Comparison of ENCODE assay signal across 29 cellular contexts in genomic region chr10:60170250-60170649, GRCh38.
DNase-seq lines count a peak whose midpoint lies in the region; ATAC-seq, FAIRE-seq and TF ChIP-seq lines count a peak whose summit lies in the region.
"Had no signal": no experiment of that assay in that cellular context is flagged by ENCODE, and none has a peak within 500 bp of the region (broad histone marks: within the 10 kb centered on the region; RNA-seq: fewer than 3 reads in every experiment).

No MANE protein-coding gene starts in this region.

- H3K36me3 ChIP-seq in mammary epithelial cell (ENCODE audit: insufficient read depth, low read length) (no peaks in the 10 kb centered on the region), breast epithelium (no peaks in the 10 kb centered on the region), K562 (ENCODE audit: control insufficient read depth, insufficient read depth, low read length) (no peaks in the 10 kb centered on the region)
- H3K36me3 ChIP-seq: left lung had no signal

- H4K20me1 ChIP-seq in mammary epithelial cell (ENCODE audit: insufficient read depth, low read length) (no peaks in the 10 kb centered on the region), K562 (replicated peaks; ENCODE audit: control insufficient read depth, insufficient read depth, low read length) (no peaks in the 10 kb centered on the region)

- H3K27ac ChIP-seq in mammary epithelial cell (ENCODE audit: insufficient read depth, low read depth, low read length) (no peak overlapping the region), breast epithelium (no peak overlapping the region), K562 (ENCODE audit: extremely low read depth, low read depth, low read length) (peak overlapping the region; percentile 39; the same call in 1 of the 3 replicates)
- H3K27ac ChIP-seq: left lung, testis had no signal

- TF ChIP-seq POLR2A in breast epithelium (IDR thresholded peaks at IDR 0.05) (no peak), K562 (conservative IDR thresholded peaks at IDR 0.05) (no peak)

- TF ChIP-seq EP300 in K562 (IDR thresholded peaks at IDR 0.05; ENCODE audit: low read length): 0 out of 2 replicates have a peak, but pooled peaks have one; percentile 21

- H3K4me2 ChIP-seq in mammary epithelial cell (ENCODE audit: insufficient read depth, low read depth, low read length): no peak overlapping the region
- H3K4me2 ChIP-seq in K562 (ENCODE audit: insufficient read depth, low read length): peak overlapping the region; percentile 34

- no TSS peak for BruUV-seq in mammary epithelial cell (replicated peaks; lab: Mats Ljungman, UMichigan)
- no TSS peak for BruUV-seq in K562 (replicated peaks; lab: Mats Ljungman, UMichigan)

- H3K9me3 Mint-ChIP-seq in activated CD4-positive, alpha-beta memory T cell treated with anti-CD3 and anti-CD28 coated beads, Interleukin-2, amount 10 ng/mL, durations not matched to agents 7 days and 5 days: no peaks in the 10 kb centered on the region
- H3K9me3 Mint-ChIP-seq: activated naive CD4-positive, alpha-beta T cell treated with anti-CD3 and anti-CD28 coated beads, Interleukin-2, amount 10 ng/mL, durations not matched to agents 7 days and 5 days; dendritic cell treated with granulocyte-macrophage colony-stimulating factor and Interleukin-4, amounts not matched to agents 40 ng/mL and 50 ng/mL, for 4 days; endodermal cell; H9; naive B cell had no signal

- no peaks in the 10 kb centered on the region for H3K9me3 ChIP-seq in mammary epithelial cell (replicated peaks; ENCODE audit: insufficient read depth, low read length)
- H3K9me3 ChIP-seq in breast epithelium: no peaks in the 10 kb centered on the region
- no peaks in the 10 kb centered on the region for H3K9me3 ChIP-seq in K562 (replicated peaks; ENCODE audit: control insufficient read depth, insufficient read depth, low read depth, low read length)
- H3K9me3 ChIP-seq: left lung, testis had no signal

- ATAC-seq in K562 (peak; percentile 96), HG03097 (IDR thresholded peaks at IDR 0.05; ENCODE audit: low FRiP score, unreplicated experiment) (no peak)
- ATAC-seq: activated CD4-positive, CD25-positive, alpha-beta regulatory T cell treated with anti-CD3 and anti-CD28 coated beads, Interleukin-2, amount 50 U/mL, for 24 hours; left lung had no signal

- DNase-seq in mammary epithelial cell (peak; percentile 39), breast epithelium (ENCODE audit: low spot score in 2 of 2) (no peak), K562 (ENCODE audit: extremely low read depth in 1 of 4, low spot score in 3 of 4) (peak in 2 of 4 experiments; percentile 21 to 48), iris pigment epithelial cell (ENCODE audit: low read depth) (peak; percentile 59), Ammon's horn (ENCODE audit: low spot score) (no peak), AG08395 (ENCODE audit: low spot score) (no peak)
- DNase-seq in activated CD4-positive, alpha-beta memory T cell treated with anti-CD3 and anti-CD28 coated beads, Interleukin-2, amount 10 ng/mL, durations not matched to agents 7 days and 5 days: no peak
- DNase-seq: activated CD4-positive, alpha-beta T cell treated with anti-CD3 and anti-CD28 coated beads, Interleukin-2, amount 50 U/mL, for 48 hours; activated CD8-positive, alpha-beta memory T cell treated with anti-CD3 and anti-CD28 coated beads, Interleukin-2, amount 50 U/mL, for 48 hours; activated naive CD4-positive, alpha-beta T cell treated with anti-CD3 and anti-CD28 coated beads, Interleukin-2, amount 10 ng/mL, durations not matched to agents 7 days and 5 days; amniotic stem cell; endodermal cell; H9; Kasumi-1; left lung; MV-4-11; naive B cell; NCI-H1436 treated with DMSO at 0.1 percent for 48 hours; NCI-H2107; NCI-H524; nucleus accumbens; stimulated activated naive CD4-positive, alpha-beta T cell treated with Interleukin-2 at 50 U/mL for 16 hours; T-helper 1 cell; testis had no signal

- intact Hi-C loops in mammary epithelial cell (cut with micrococcal nuclease) (no loop called here), breast epithelium (cut with DNase I; ENCODE audit: low total_unique reads) (no loop called here), K562 (cut with micrococcal nuclease) (no loop called here)

- dilution Hi-C loops in mammary epithelial cell (cut with HindIII; ENCODE audit: low sequenced_read_pairs): no loop called here

- H3K9me1 ChIP-seq in K562 (ENCODE audit: control insufficient read depth, insufficient read depth, low read length): no peaks in the 10 kb centered on the region

- H3K36me3 Mint-ChIP-seq in activated CD4-positive, alpha-beta memory T cell treated with anti-CD3 and anti-CD28 coated beads, Interleukin-2, amount 10 ng/mL, durations not matched to agents 7 days and 5 days (ENCODE audit: low read depth): no peaks in the 10 kb centered on the region

- WGBS in mammary epithelial cell (ENCODE audit: low coverage, missing lambda C conversion rate): 85% methylated on average over 3 of the region's 3 CpGs
- WGBS in K562 (ENCODE audit: insufficient coverage, low coverage, missing lambda C conversion rate): 17% methylated on average over 3 of the region's 3 CpGs

- H3K9ac ChIP-seq in mammary epithelial cell (ENCODE audit: insufficient read depth, low read length): no peak overlapping the region
- H3K9ac ChIP-seq in K562 (ENCODE audit: insufficient read depth in 1 of 2, low read depth in 2 of 2, low read length in 2 of 2): no peak overlapping the region

- H3K79me2 ChIP-seq in mammary epithelial cell (ENCODE audit: insufficient read depth, low read length) (no peaks in the 10 kb centered on the region), K562 (ENCODE audit: control insufficient read depth, insufficient read depth, low read length) (no peaks in the 10 kb centered on the region)

- H3K4me3 Mint-ChIP-seq in activated CD4-positive, alpha-beta memory T cell treated with anti-CD3 and anti-CD28 coated beads, Interleukin-2, amount 10 ng/mL, durations not matched to agents 7 days and 5 days: no peak overlapping the region
- H3K4me3 Mint-ChIP-seq: activated naive CD4-positive, alpha-beta T cell treated with anti-CD3 and anti-CD28 coated beads, Interleukin-2, amount 10 ng/mL, durations not matched to agents 7 days and 5 days; dendritic cell treated with granulocyte-macrophage colony-stimulating factor and Interleukin-4, amounts not matched to agents 40 ng/mL and 50 ng/mL, for 4 days; endodermal cell; H9; naive B cell had no signal

- in situ Hi-C loops in mammary epithelial cell (cut with MboI; ENCODE audit: low sequenced_read_pairs in 2 of 2): no loop called here
- in situ Hi-C loops in K562 (cut with MboI): no loop called here

- no peak for TF ChIP-seq RAD21 in K562 (CRISPR knock-in tag; conservative IDR thresholded peaks at IDR 0.05 in 1 of 2, IDR thresholded peaks at IDR 0.05 in 1 of 2)

- TF ChIP-seq CTCF in mammary epithelial cell (conservative IDR thresholded peaks at IDR 0.05 in 1 of 2, IDR thresholded peaks at IDR 0.05 in 1 of 2; ENCODE audit: extremely low read depth in 1 of 2, insufficient read depth in 1 of 2, low read depth in 1 of 2, low read length in 2 of 2) (no peak), breast epithelium (IDR thresholded peaks at IDR 0.05) (no peak), K562 (IDR thresholded peaks at IDR 0.05 in 2 of 3, conservative IDR thresholded peaks at IDR 0.05 in 1 of 3; ENCODE audit: insufficient read depth in 2 of 3, low read depth in 1 of 3, low read length in 3 of 3) (no peak)

- H3K4me3 ChIP-seq in mammary epithelial cell (replicated peaks in 1 of 3; ENCODE audit: insufficient read depth in 1 of 3, low read depth in 2 of 3, low read length in 3 of 3): no peak overlapping the region
- no peak overlapping the region for H3K4me3 ChIP-seq in breast epithelium
- H3K4me3 ChIP-seq in K562: no peak overlapping the region
- H3K4me3 ChIP-seq: left lung, testis had no signal

- no peak overlapping the region for H3K27ac Mint-ChIP-seq in activated CD4-positive, alpha-beta memory T cell treated with anti-CD3 and anti-CD28 coated beads, Interleukin-2, amount 10 ng/mL, durations not matched to agents 7 days and 5 days
- H3K27ac Mint-ChIP-seq: activated naive CD4-positive, alpha-beta T cell treated with anti-CD3 and anti-CD28 coated beads, Interleukin-2, amount 10 ng/mL, durations not matched to agents 7 days and 5 days; dendritic cell treated with granulocyte-macrophage colony-stimulating factor and Interleukin-4, amounts not matched to agents 40 ng/mL and 50 ng/mL, for 4 days; endodermal cell; H9; naive B cell had no signal

- CTCF ChIA-PET in mammary epithelial cell (lab: Charles Lee; ENCODE audit: low non-redundant PET) (no interaction called here), K562 (lab: Yijun Ruan, JAX; ENCODE audit: low intra/inter-chr PET ratio) (no interaction called here)
- CTCF ChIA-PET in activated CD4-positive, alpha-beta memory T cell treated with anti-CD3 and anti-CD28 coated beads, Interleukin-2, amount 10 ng/mL, durations not matched to agents 7 days and 5 days (lab: Charles Lee): interaction anchor here (0.6 kb wide), 1 partner anchor 70 kb away, joined by 3 read pairs; no protein-coding TSS in a partner anchor

- H3K27me3 Mint-ChIP-seq in activated CD4-positive, alpha-beta memory T cell treated with anti-CD3 and anti-CD28 coated beads, Interleukin-2, amount 10 ng/mL, durations not matched to agents 7 days and 5 days: no peaks in the 10 kb centered on the region
- H3K27me3 Mint-ChIP-seq: activated naive CD4-positive, alpha-beta T cell treated with anti-CD3 and anti-CD28 coated beads, Interleukin-2, amount 10 ng/mL, durations not matched to agents 7 days and 5 days; dendritic cell treated with granulocyte-macrophage colony-stimulating factor and Interleukin-4, amounts not matched to agents 40 ng/mL and 50 ng/mL, for 4 days; naive B cell had no signal

- no peak for FAIRE-seq in K562 (lab: Jason Lieb, UNC)
- FAIRE-seq: G401.6, GM19239 had no signal

- POLR2A ChIA-PET in K562 (lab: Yijun Ruan, JAX): no interaction called here
- POLR2A ChIA-PET in activated CD4-positive, alpha-beta memory T cell treated with anti-CD3 and anti-CD28 coated beads, Interleukin-2, amount 10 ng/mL, durations not matched to agents 7 days and 5 days (lab: Charles Lee): no interaction called here

- H3K4me1 Mint-ChIP-seq in activated CD4-positive, alpha-beta memory T cell treated with anti-CD3 and anti-CD28 coated beads, Interleukin-2, amount 10 ng/mL, durations not matched to agents 7 days and 5 days: no peaks in the 10 kb centered on the region
- H3K4me1 Mint-ChIP-seq: activated naive CD4-positive, alpha-beta T cell treated with anti-CD3 and anti-CD28 coated beads, Interleukin-2, amount 10 ng/mL, durations not matched to agents 7 days and 5 days; naive B cell had no signal

- H3K4me1 ChIP-seq in mammary epithelial cell (ENCODE audit: insufficient read depth, low read length) (peaks cover 9% of the 10 kb centered on the region), breast epithelium (no peaks in the 10 kb centered on the region), K562 (replicated peaks in 1 of 2; ENCODE audit: control insufficient read depth in 2 of 2, insufficient read depth in 2 of 2, low read length in 2 of 2) (peaks cover 0 to 8% of the 10 kb centered on the region in 2 experiments; a peak in 2 of 5 replicates)
- H3K4me1 ChIP-seq: left lung, testis had no signal

- H3K27me3 ChIP-seq in mammary epithelial cell (ENCODE audit: insufficient read depth, low read length): no peaks in the 10 kb centered on the region
- no peaks in the 10 kb centered on the region for H3K27me3 ChIP-seq in breast epithelium
- no peaks in the 10 kb centered on the region for H3K27me3 ChIP-seq in K562 (ENCODE audit: control insufficient read depth in 2 of 2, insufficient read depth in 2 of 2, low read length in 2 of 2)
- H3K27me3 ChIP-seq: left lung, testis had no signal

- no peak overlapping the region for H2AFZ ChIP-seq in mammary epithelial cell (ENCODE audit: low read depth, low read length)
- H2AFZ ChIP-seq in K562 (ENCODE audit: low read depth, low read length): peak overlapping the region; percentile 62

Comparison
In these comparisons a context has a peak if more than half of its experiments do, and no peak if none do; other contexts are left out.
1. DNase-seq: peak in mammary epithelial cell (single experiment) and iris pigment epithelial cell (single experiment); none in breast epithelium (0 of 2), Ammon's horn (single experiment), AG08395 (single experiment) and activated CD4-positive, alpha-beta memory T cell treated with anti-CD3 and anti-CD28 coated beads, Interleukin-2, amount 10 ng/mL, durations not matched to agents 7 days and 5 days (single experiment).